Comparison of ENCODE assay signal across 11 cellular contexts in genomic region chr4:140078366-140078765, GRCh38.
DNase-seq lines count a peak whose midpoint lies in the region; ATAC-seq and TF ChIP-seq lines count a peak whose summit lies in the region.
"Had no signal": no experiment of that assay in that cellular context is flagged by ENCODE, and none has a peak within 500 bp of the region (broad histone marks: within the 10 kb centered on the region; RNA-seq: fewer than 3 reads in every experiment).

No MANE protein-coding gene starts in this region.

- H3K36me3 ChIP-seq in neural progenitor cell = no peaks in the 10 kb centered on the region
- no peaks in the 10 kb centered on the region for H3K36me3 ChIP-seq in BE2C

- peak overlapping the region; percentile 56 for H3K4me2 ChIP-seq in neural progenitor cell

- H3K4me1 Mint-ChIP-seq in neural progenitor cell = peaks cover 39% of the 10 kb centered on the region

- H3K4me3 ChIP-seq in neural progenitor cell (no peak overlapping the region), BE2C (ENCODE audit: low read depth, low read length) (no peak overlapping the region)

- no peaks in the 10 kb centered on the region for H3K27me3 Mint-ChIP-seq in neural progenitor cell (ENCODE audit: insufficient read depth, low read depth)

- DNase-seq in DMS153 treated with DMSO at 0.1 percent for 48 hours (lab: John Stamatoyannopoulos, UW; ENCODE audit: unreplicated experiment) (peak; percentile 60), NCI-H2029 treated with DMSO at 0.1 percent for 48 hours (lab: John Stamatoyannopoulos, UW) (peak; percentile 75), fibroblast of gingiva (ENCODE audit: low read depth) (peak; percentile 67), neural progenitor cell (ENCODE audit: low spot score) (peak; percentile 58), putamen (ENCODE audit: low spot score) (no peak), NCI-H2081 (lab: John Stamatoyannopoulos, UW) (no peak), BE2C (no peak)
- DNase-seq: T-helper 17 cell had no signal

- no peaks in the 10 kb centered on the region for H3K36me3 Mint-ChIP-seq in neural progenitor cell

- peaks cover 40% of the 10 kb centered on the region for H4K20me1 ChIP-seq in neural progenitor cell (ENCODE audit: low read depth)

- H3K27ac Mint-ChIP-seq in neural progenitor cell = peak overlapping the region; percentile 22
- H3K27ac Mint-ChIP-seq: activated T-helper 17 cell treated with anti-CD3 and anti-CD28 coated beads, Interleukin-2, amount 50 U/mL, for 72 hours; T-helper 17 cell had no signal

- H2AFZ ChIP-seq in neural progenitor cell (replicated peaks) = no peak overlapping the region

- H3K4me3 Mint-ChIP-seq in neural progenitor cell = no peak overlapping the region
- H3K4me3 Mint-ChIP-seq: activated T-helper 17 cell treated with anti-CD3 and anti-CD28 coated beads, Interleukin-2, amount 50 U/mL, for 72 hours; T-helper 17 cell had no signal

- TF ChIP-seq CTCF in neural progenitor cell (IDR thresholded peaks at IDR 0.05) = no peak
- no peak for TF ChIP-seq CTCF in BE2C (IDR thresholded peaks at IDR 0.05; ENCODE audit: low read depth, low read length)

- no peak overlapping the region for H3K27ac ChIP-seq in neural progenitor cell
- H3K27ac ChIP-seq: epithelial cell of prostate had no signal

- no peak for ATAC-seq in esophagus mucosa
- ATAC-seq: activated T-helper 17 cell treated with anti-CD3 and anti-CD28 coated beads, Interleukin-2, amount 50 U/mL, for 72 hours; T-helper 17 cell had no signal

- H3K4me1 ChIP-seq in neural progenitor cell (peaks cover 37% of the 10 kb centered on the region), BE2C (no peaks in the 10 kb centered on the region)

- no peaks in the 10 kb centered on the region for H3K79me2 ChIP-seq in neural progenitor cell (ENCODE audit: low read depth)

- H3K27me3 ChIP-seq in neural progenitor cell = no peaks in the 10 kb centered on the region
- no peaks in the 10 kb centered on the region for H3K27me3 ChIP-seq in BE2C

- no peaks in the 10 kb centered on the region for H3K9me3 ChIP-seq in neural progenitor cell (ENCODE audit: low read depth)
- H3K9me3 ChIP-seq in BE2C = no peaks in the 10 kb centered on the region

- H3K9me3 Mint-ChIP-seq in neural progenitor cell = no peaks in the 10 kb centered on the region
- H3K9me3 Mint-ChIP-seq: activated T-helper 17 cell treated with anti-CD3 and anti-CD28 coated beads, Interleukin-2, amount 50 U/mL, for 72 hours had no signal

- H3F3A ChIP-seq in neural progenitor cell (ENCODE audit: low read depth) = peaks cover 19% of the 10 kb centered on the region

- no peak overlapping the region for H3K9ac ChIP-seq in neural progenitor cell

Comparison
In these comparisons a context has a peak if more than half of its experiments do, and no peak if none do; other contexts are left out.
1. DNase-seq: peak in DMS153 treated with DMSO at 0.1 percent for 48 hours (single experiment), NCI-H2029 treated with DMSO at 0.1 percent for 48 hours (single experiment), fibroblast of gingiva (single experiment) and neural progenitor cell (single experiment); none in putamen (single experiment), NCI-H2081 (0 of 2) and BE2C (single experiment).